8 cellular contexts compared by ENCODE assay signal in genomic region chr15:77907824-77908751, GRCh38.
A peak's percentile ranks its signal among the peaks of the same experiment; 100 is the strongest.
DNase-seq lines count a peak whose midpoint lies in the region; ATAC-seq and TF ChIP-seq lines count a peak whose summit lies in the region.

No MANE protein-coding gene starts in this region.

- H3K9me3 ChIP-seq in SU-DHL-6 (ENCODE audit: insufficient read depth, low read length): no peaks in the 10 kb centered on the region

- peaks cover 23% of the 10 kb centered on the region for H3K4me1 Mint-ChIP-seq in osteocyte (ENCODE audit: unreplicated experiment)

- no peak overlapping the region for H3K4me2 ChIP-seq in SU-DHL-6 (ENCODE audit: low read depth, low read length, poor library complexity, severe bottlenecking)

- H4K20me1 ChIP-seq in SU-DHL-6 (ENCODE audit: low read depth, low read length): no peaks in the 10 kb centered on the region

- H3K4me3 ChIP-seq in HL-60 (replicated peaks; ENCODE audit: insufficient read depth, low read length): no peak overlapping the region
- H3K4me3 ChIP-seq in SU-DHL-6 (ENCODE audit: insufficient read depth, low read length, poor library complexity, severe bottlenecking): no peak overlapping the region

- H3K4me3 Mint-ChIP-seq in osteocyte (ENCODE audit: unreplicated experiment): no peak overlapping the region

- no peak overlapping the region for H2AFZ ChIP-seq in SU-DHL-6 (ENCODE audit: low read depth, low read length, severe bottlenecking)

- no peaks in the 10 kb centered on the region for H3F3A ChIP-seq in SU-DHL-6 (ENCODE audit: insufficient read depth)

- peaks cover under 1% of the 10 kb centered on the region for H3K27me3 Mint-ChIP-seq in osteocyte (ENCODE audit: unreplicated experiment)

- no peaks in the 10 kb centered on the region for H3K36me3 ChIP-seq in SU-DHL-6 (ENCODE audit: low read length)

- H3K9me3 Mint-ChIP-seq in osteocyte (ENCODE audit: unreplicated experiment): no peaks in the 10 kb centered on the region

- no peaks in the 10 kb centered on the region for H3K36me3 Mint-ChIP-seq in osteocyte (ENCODE audit: unreplicated experiment)

- DNase-seq in COLO829 (ENCODE audit: low spot score) (peak; percentile 13), HL-60 (ENCODE audit: low read depth in 1 of 2, low spot score in 1 of 2) (peak; percentile 34 to 64), dermis blood vessel endothelial cell (peak; percentile 80), osteocyte (ENCODE audit: extremely low spot score, unreplicated experiment) (peak; percentile 79), NCI-H1105 treated with DMSO at 0.1 percent for 48 hours (lab: John Stamatoyannopoulos, UW) (no peak)

- no peaks in the 10 kb centered on the region for H3K9me2 ChIP-seq in SU-DHL-6 (replicated peaks; ENCODE audit: insufficient read depth, low read length)

- no peak overlapping the region for H3K27ac ChIP-seq in HL-60 (replicated peaks)
- no peak overlapping the region for H3K27ac ChIP-seq in SU-DHL-6 (ENCODE audit: low read depth, low read length)

- no peaks in the 10 kb centered on the region for H3K79me2 ChIP-seq in SU-DHL-6 (ENCODE audit: insufficient read depth, low read length)

- TF ChIP-seq CTCF in HL-60 (IDR thresholded peaks at IDR 0.05; ENCODE audit: insufficient read depth, low read length) (no peak), SU-DHL-6 (IDR thresholded peaks at IDR 0.05; ENCODE audit: insufficient read depth, low read length, poor library complexity, severe bottlenecking) (peak; percentile 13), osteocyte (IDR thresholded peaks at IDR 0.05) (no peak)

- peaks cover 5% of the 10 kb centered on the region for H3K27me3 ChIP-seq in HL-60 (ENCODE audit: insufficient read depth, poor library complexity, severe bottlenecking)
- H3K27me3 ChIP-seq in SU-DHL-6 (ENCODE audit: low read length): no peaks in the 10 kb centered on the region

- no peak for ATAC-seq in GM18867 (IDR thresholded peaks at IDR 0.05; ENCODE audit: unreplicated experiment)
- ATAC-seq in HG03571 (IDR thresholded peaks at IDR 0.05; ENCODE audit: unreplicated experiment): no peak

- H3K27ac Mint-ChIP-seq in osteocyte (ENCODE audit: unreplicated experiment): peak overlapping the region; percentile 59

- H3K9ac ChIP-seq in SU-DHL-6 (ENCODE audit: low read length): no peak overlapping the region
